ENCODE assay signal across 32 cellular contexts in genomic region chr2:43824951-43825493, GRCh38. TPM values are rescaled to one million over a fixed set of nuclear protein-coding genes. Genes with fewer than 3 reads are reported as not detected.
"Had no signal": no experiment of that assay in that cellular context is flagged by ENCODE, and none has a peak within 500 bp of the region (broad histone marks: within the 10 kb centered on the region; RNA-seq: fewer than 3 reads in every experiment).

No MANE protein-coding gene starts in this region.

- H3K4me1 ChIP-seq: body of pancreas, gastroesophageal sphincter, heart right ventricle had no signal

- FAIRE-seq: colon had no signal

- H3K27ac ChIP-seq: body of pancreas, gastroesophageal sphincter, heart right ventricle had no signal

- H3K9me3 ChIP-seq: body of pancreas, gastroesophageal sphincter, heart right ventricle had no signal

- H3K27me3 ChIP-seq: body of pancreas had no signal

- DNase-seq: activated CD4-positive, alpha-beta memory T cell treated with anti-CD3 and anti-CD28 coated beads for 36 hours; activated CD4-positive, alpha-beta T cell treated with anti-CD3 and anti-CD28 coated beads for 36 hours; activated CD4-positive, alpha-beta T cell treated with anti-CD3 and anti-CD28 coated beads, Interleukin-2, amount 10 ng/mL, durations not matched to agents 24 days and 14 days; activated CD4-positive, CD25-positive, alpha-beta regulatory T cell; activated CD4-positive, CD25-positive, alpha-beta regulatory T cell treated with anti-CD3 and anti-CD28 coated beads, Interleukin-2, amount 50 U/mL, for 72 hours; activated CD8-positive, alpha-beta T cell treated with anti-CD3 and anti-CD28 coated beads, Interleukin-2, amount 10 ng/mL, durations not matched to agents 7 days and 5 days; activated effector memory CD4-positive, alpha-beta T cell treated with Interleukin-2 at 50 U/mL for 16 hours; activated gamma-delta T cell treated with Interleukin-2 at 50 U/mL for 16 hours; activated naive CD4-positive, alpha-beta T cell treated with anti-CD3 and anti-CD28 coated beads, Interleukin-2, amount 50 U/mL, for 16 hours; activated naive CD4-positive, alpha-beta T cell treated with Interleukin-2 at 50 U/mL for 16 hours; activated T-cell treated with anti-CD3 and anti-CD28 coated beads, Interleukin-2, amount 50 U/mL, for 4 hours; amygdala; aorta; body of pancreas; caudate nucleus; effector memory CD4-positive, alpha-beta T cell; endodermal cell; foreskin melanocyte; heart right ventricle; T-helper 1 cell; T-helper 17 cell; T1000 had no signal

- H3K36me3 ChIP-seq: gastroesophageal sphincter, heart right ventricle had no signal

- ATAC-seq: activated CD4-positive, alpha-beta T cell treated with anti-CD3 and anti-CD28 coated beads for 36 hours; activated CD8-positive, alpha-beta T cell treated with anti-CD3 and anti-CD28 coated beads, Interleukin-2, amount 10 ng/mL, durations not matched to agents 7 days and 5 days; activated T-cell treated with anti-CD3 and anti-CD28 coated beads, Interleukin-2, amount 50 U/mL, for 4 hours; activated T-helper 17 cell treated with anti-CD3 and anti-CD28 coated beads, Interleukin-2, amount 50 U/mL, for 72 hours; body of pancreas; esophagus mucosa; gastroesophageal sphincter; heart right ventricle; T-helper 17 cell had no signal

- H3K4me3 ChIP-seq: body of pancreas, gastroesophageal sphincter, heart right ventricle had no signal

RNA-seq across cellular contexts. Expression of gene ABCG5, which starts 13.6 kb away (rescaled TPM):
- total RNA-seq: activated CD4-positive, alpha-beta memory T cell treated with anti-CD3 and anti-CD28 coated beads for 36 hours; activated CD4-positive, alpha-beta T cell treated with anti-CD3 and anti-CD28 coated beads for 36 hours; activated CD4-positive, alpha-beta T cell treated with anti-CD3 and anti-CD28 coated beads, Interleukin-2, amount 10 ng/mL, durations not matched to agents 24 days and 14 days; activated CD8-positive, alpha-beta T cell treated with anti-CD3 and anti-CD28 coated beads, Interleukin-2, amount 10 ng/mL, durations not matched to agents 7 days and 5 days; activated T-cell treated with anti-CD3 and anti-CD28 coated beads, Interleukin-2, amount 50 U/mL, for 4 hours; activated T-helper 17 cell treated with anti-CD3 and anti-CD28 coated beads, Interleukin-2, amount 50 U/mL, for 72 hours; aorta; body of pancreas; chondrocyte; dermis microvascular lymphatic vessel endothelial cell; endodermal cell; epithelial cell of proximal tubule; esophagus mucosa; fibroblast of lung; fibroblast of villous mesenchyme; gastroesophageal sphincter; glomerular endothelial cell; T-helper 17 cell had no signal
- polyA plus RNA-seq: fibroblast of lung, heart right ventricle had no signal

RNA-seq across cellular contexts. Expression of gene ABCG8, which starts 13.7 kb away (rescaled TPM):
- total RNA-seq: activated CD4-positive, alpha-beta memory T cell treated with anti-CD3 and anti-CD28 coated beads for 36 hours; activated CD4-positive, alpha-beta T cell treated with anti-CD3 and anti-CD28 coated beads for 36 hours; activated CD4-positive, alpha-beta T cell treated with anti-CD3 and anti-CD28 coated beads, Interleukin-2, amount 10 ng/mL, durations not matched to agents 24 days and 14 days; activated CD8-positive, alpha-beta T cell treated with anti-CD3 and anti-CD28 coated beads, Interleukin-2, amount 10 ng/mL, durations not matched to agents 7 days and 5 days; activated T-helper 17 cell treated with anti-CD3 and anti-CD28 coated beads, Interleukin-2, amount 50 U/mL, for 72 hours; aorta; body of pancreas; chondrocyte; dermis microvascular lymphatic vessel endothelial cell; endodermal cell; epithelial cell of proximal tubule; esophagus mucosa; fibroblast of lung; fibroblast of villous mesenchyme; glomerular endothelial cell; T-helper 17 cell had no signal
- polyA plus RNA-seq: fibroblast of lung had no signal
